In genomic region chr14:66572836-66573235, GRCh38 we compare ENCODE assay signal across 17 cellular contexts.
DNase-seq lines count a peak whose midpoint lies in the region; ATAC-seq, FAIRE-seq and TF ChIP-seq lines count a peak whose summit lies in the region.
"Had no signal": no experiment of that assay in that cellular context is flagged by ENCODE, and none has a peak within 500 bp of the region (broad histone marks: within the 10 kb centered on the region; RNA-seq: fewer than 3 reads in every experiment).

No MANE protein-coding gene starts in this region.

- no peak for ATAC-seq in HG02678 (IDR thresholded peaks at IDR 0.05; ENCODE audit: unreplicated experiment)
- ATAC-seq in activated T-helper 17 cell treated with anti-CD3 and anti-CD28 coated beads, Interleukin-2, amount 50 U/mL, for 72 hours (replicated peaks) = no peak
- ATAC-seq: Panc1, Right ventricle myocardium inferior had no signal

- H3K27ac Mint-ChIP-seq in activated T-helper 17 cell treated with anti-CD3 and anti-CD28 coated beads, Interleukin-2, amount 50 U/mL, for 72 hours = no peak overlapping the region
- H3K27ac Mint-ChIP-seq in nephron progenitor cell = no peak overlapping the region
- H3K27ac Mint-ChIP-seq: CD14-positive monocyte had no signal

- H3K4me1 Mint-ChIP-seq in activated T-helper 17 cell treated with anti-CD3 and anti-CD28 coated beads, Interleukin-2, amount 50 U/mL, for 72 hours = peaks cover 8% of the 10 kb centered on the region
- no peaks in the 10 kb centered on the region for H3K4me1 Mint-ChIP-seq in nephron progenitor cell

- FAIRE-seq in D721Med (lab: Jason Lieb, UNC) = peak; percentile 32

- DNase-seq in D721Med (ENCODE audit: insufficient read length, low spot score) = no peak
- peak; percentile 8 for DNase-seq in LHCN-M2 (ENCODE audit: low read depth)
- peak; percentile 28 for DNase-seq in choroid plexus epithelial cell (ENCODE audit: low read depth)
- DNase-seq in kidney tubule cell (ENCODE audit: low spot score) = peak; percentile 25
- DNase-seq in GM13977 (ENCODE audit: low spot score) = no peak
- no peak for DNase-seq in nephron progenitor cell
- DNase-seq: GDM1, H7, NCI-H1417 treated with DMSO at 0.1 percent for 48 hours, NCI-H187 treated with DMSO at 0.1 percent for 48 hours, NCI-H226, NCI-H524 treated with DMSO at 0.1 percent for 48 hours had no signal

- no peak overlapping the region for H3K4me3 Mint-ChIP-seq in activated T-helper 17 cell treated with anti-CD3 and anti-CD28 coated beads, Interleukin-2, amount 50 U/mL, for 72 hours
- H3K4me3 Mint-ChIP-seq in nephron progenitor cell = no peak overlapping the region
- H3K4me3 Mint-ChIP-seq: CD14-positive monocyte had no signal

- no peaks in the 10 kb centered on the region for H3K27me3 Mint-ChIP-seq in activated T-helper 17 cell treated with anti-CD3 and anti-CD28 coated beads, Interleukin-2, amount 50 U/mL, for 72 hours
- no peaks in the 10 kb centered on the region for H3K27me3 Mint-ChIP-seq in nephron progenitor cell (ENCODE audit: low read depth, poor library complexity)

- in situ Hi-C loops in GM13977 (cut with MboI; ENCODE audit: low pct_unique_long_range_greater_than_20kb, low sequenced_read_pairs, unreplicated experiment) = no loop called here

- no peak for TF ChIP-seq CTCF in D721Med (IDR thresholded peaks at IDR 0.05; ENCODE audit: insufficient read depth, missing control alignments)
- TF ChIP-seq CTCF in choroid plexus epithelial cell (conservative IDR thresholded peaks at IDR 0.05; ENCODE audit: low read depth, low read length) = no peak
- TF ChIP-seq CTCF in GM13977 (IDR thresholded peaks at IDR 0.05; ENCODE audit: extremely low read depth, insufficient read depth, missing control alignments) = no peak
- no peak for TF ChIP-seq CTCF in nephron progenitor cell (IDR thresholded peaks at IDR 0.05)

- H3K36me3 Mint-ChIP-seq in activated T-helper 17 cell treated with anti-CD3 and anti-CD28 coated beads, Interleukin-2, amount 50 U/mL, for 72 hours (ENCODE audit: low read depth) = peaks cover 9% of the 10 kb centered on the region
- H3K36me3 Mint-ChIP-seq in nephron progenitor cell (ENCODE audit: low read depth) = peaks cover 47% of the 10 kb centered on the region

- peaks cover 23% of the 10 kb centered on the region for H3K9me3 Mint-ChIP-seq in activated T-helper 17 cell treated with anti-CD3 and anti-CD28 coated beads, Interleukin-2, amount 50 U/mL, for 72 hours
- peaks cover 75% of the 10 kb centered on the region for H3K9me3 Mint-ChIP-seq in nephron progenitor cell

- no peak overlapping the region for H3K4me3 ChIP-seq in choroid plexus epithelial cell (ENCODE audit: low read depth, low read length)

Comparison
In these comparisons a context has a peak if more than half of its experiments do, and no peak if none do; other contexts are left out.
1. DNase-seq: peak in LHCN-M2 (single experiment), choroid plexus epithelial cell (single experiment) and kidney tubule cell (single experiment); none in D721Med (single experiment), GM13977 (single experiment) and nephron progenitor cell (single experiment).